In genomic region chr5:59587489-59588337, GRCh38 we compare ENCODE assay signal across 8 cellular contexts.
DNase-seq lines count a peak whose midpoint lies in the region; ATAC-seq lines count a peak whose summit lies in the region.

No MANE protein-coding gene starts in this region.

- no peaks in the 10 kb centered on the region for H3K4me1 Mint-ChIP-seq in central memory CD8-positive, alpha-beta T cell
- H3K4me1 Mint-ChIP-seq in stimulated activated naive B cell treated with anti-CD40 and anti-IgM and Interleukin-4, amounts not matched to agents 10 μg/mL and 1 μg/mL and 100 μg/mL, for 72 hours: peaks cover 8 to 12% of the 10 kb centered on the region in 2 donors
- H3K4me1 Mint-ChIP-seq in activated T-cell treated with anti-CD3 and anti-CD28 coated beads, Interleukin-2, amount 50 U/mL, for 24 hours (ENCODE audit: low read depth): peaks cover 14% of the 10 kb centered on the region

- no peak for ATAC-seq in central memory CD8-positive, alpha-beta T cell (replicated peaks; ENCODE audit: extremely low read depth, poor library complexity, severe bottlenecking)
- ATAC-seq in stimulated activated naive B cell treated with anti-CD40 and anti-IgM and Interleukin-4, amounts not matched to agents 10 μg/mL and 1 μg/mL and 100 μg/mL, for 72 hours (replicated peaks): peak; percentile 46 to 48
- no peak for ATAC-seq in activated naive CD4-positive, alpha-beta T cell treated with anti-CD3 and anti-CD28 coated beads, Interleukin-2, amount 50 U/mL, for 72 hours

- DNase-seq in DMS53 (lab: John Stamatoyannopoulos, UW) (peak; percentile 87), NCI-H2029 treated with DMSO at 0.1 percent for 48 hours (lab: John Stamatoyannopoulos, UW) (peak; percentile 85), islet precursor cell (peak; percentile 97)
- DNase-seq in central memory CD8-positive, alpha-beta T cell (ENCODE audit: low spot score in 2 of 2): no peak
- no peak for DNase-seq in stimulated activated naive B cell treated with anti-CD40 and anti-IgM and Interleukin-4, amounts not matched to agents 10 μg/mL and 1 μg/mL and 100 μg/mL, for 72 hours
- no peak for DNase-seq in activated naive CD4-positive, alpha-beta T cell treated with anti-CD3 and anti-CD28 coated beads, Interleukin-2, amount 50 U/mL, for 72 hours (ENCODE audit: low spot score in 2 of 2)
- no peak for DNase-seq in effector CD4-positive, alpha-beta T cell
- DNase-seq in activated T-cell treated with anti-CD3 and anti-CD28 coated beads, Interleukin-2, amount 50 U/mL, for 24 hours: no peak

- peaks cover 2% of the 10 kb centered on the region for H3K36me3 Mint-ChIP-seq in central memory CD8-positive, alpha-beta T cell (ENCODE audit: insufficient read depth)
- peaks cover 0 to 5% of the 10 kb centered on the region in 2 donors for H3K36me3 Mint-ChIP-seq in stimulated activated naive B cell treated with anti-CD40 and anti-IgM and Interleukin-4, amounts not matched to agents 10 μg/mL and 1 μg/mL and 100 μg/mL, for 72 hours
- no peaks in the 10 kb centered on the region for H3K36me3 Mint-ChIP-seq in activated naive CD4-positive, alpha-beta T cell treated with anti-CD3 and anti-CD28 coated beads, Interleukin-2, amount 50 U/mL, for 72 hours
- H3K36me3 Mint-ChIP-seq in activated T-cell treated with anti-CD3 and anti-CD28 coated beads, Interleukin-2, amount 50 U/mL, for 24 hours (ENCODE audit: low read depth): no peaks in the 10 kb centered on the region

- no peaks in the 10 kb centered on the region for H3K9me3 Mint-ChIP-seq in central memory CD8-positive, alpha-beta T cell
- no peaks in the 10 kb centered on the region for H3K9me3 Mint-ChIP-seq in stimulated activated naive B cell treated with anti-CD40 and anti-IgM and Interleukin-4, amounts not matched to agents 10 μg/mL and 1 μg/mL and 100 μg/mL, for 72 hours
- no peaks in the 10 kb centered on the region for H3K9me3 Mint-ChIP-seq in activated naive CD4-positive, alpha-beta T cell treated with anti-CD3 and anti-CD28 coated beads, Interleukin-2, amount 50 U/mL, for 72 hours
- no peaks in the 10 kb centered on the region for H3K9me3 Mint-ChIP-seq in activated T-cell treated with anti-CD3 and anti-CD28 coated beads, Interleukin-2, amount 50 U/mL, for 24 hours

- peaks cover 11% of the 10 kb centered on the region for H3K27me3 Mint-ChIP-seq in central memory CD8-positive, alpha-beta T cell
- peaks cover 0 to 7% of the 10 kb centered on the region in 2 donors for H3K27me3 Mint-ChIP-seq in stimulated activated naive B cell treated with anti-CD40 and anti-IgM and Interleukin-4, amounts not matched to agents 10 μg/mL and 1 μg/mL and 100 μg/mL, for 72 hours
- H3K27me3 Mint-ChIP-seq in activated T-cell treated with anti-CD3 and anti-CD28 coated beads, Interleukin-2, amount 50 U/mL, for 24 hours: peaks cover 27% of the 10 kb centered on the region

- no peak overlapping the region for H3K4me3 Mint-ChIP-seq in central memory CD8-positive, alpha-beta T cell
- peak overlapping the region; percentile 44 to 53 for H3K4me3 Mint-ChIP-seq in stimulated activated naive B cell treated with anti-CD40 and anti-IgM and Interleukin-4, amounts not matched to agents 10 μg/mL and 1 μg/mL and 100 μg/mL, for 72 hours
- H3K4me3 Mint-ChIP-seq in activated T-cell treated with anti-CD3 and anti-CD28 coated beads, Interleukin-2, amount 50 U/mL, for 24 hours: no peak overlapping the region

- peak overlapping the region; percentile 81 for H3K27ac Mint-ChIP-seq in central memory CD8-positive, alpha-beta T cell (ENCODE audit: low read depth)
- no peak overlapping the region for H3K27ac Mint-ChIP-seq in stimulated activated naive B cell treated with anti-CD40 and anti-IgM and Interleukin-4, amounts not matched to agents 10 μg/mL and 1 μg/mL and 100 μg/mL, for 72 hours
- no peak overlapping the region for H3K27ac Mint-ChIP-seq in activated naive CD4-positive, alpha-beta T cell treated with anti-CD3 and anti-CD28 coated beads, Interleukin-2, amount 50 U/mL, for 72 hours
- H3K27ac Mint-ChIP-seq in activated T-cell treated with anti-CD3 and anti-CD28 coated beads, Interleukin-2, amount 50 U/mL, for 24 hours: no peak overlapping the region

Comparison
In these comparisons a context has a peak if more than half of its experiments do, and no peak if none do; other contexts are left out.
1. DNase-seq: peak in DMS53 (single experiment), NCI-H2029 treated with DMSO at 0.1 percent for 48 hours (single experiment) and islet precursor cell (single experiment); none in central memory CD8-positive, alpha-beta T cell (0 of 2), stimulated activated naive B cell treated with anti-CD40 and anti-IgM and Interleukin-4, amounts not matched to agents 10 μg/mL and 1 μg/mL and 100 μg/mL, for 72 hours (single experiment), activated naive CD4-positive, alpha-beta T cell treated with anti-CD3 and anti-CD28 coated beads, Interleukin-2, amount 50 U/mL, for 72 hours (0 of 2), effector CD4-positive, alpha-beta T cell (single experiment) and activated T-cell treated with anti-CD3 and anti-CD28 coated beads, Interleukin-2, amount 50 U/mL, for 24 hours (single experiment).
2. ATAC-seq: peak in stimulated activated naive B cell treated with anti-CD40 and anti-IgM and Interleukin-4, amounts not matched to agents 10 μg/mL and 1 μg/mL and 100 μg/mL, for 72 hours (2 of 2); none in central memory CD8-positive, alpha-beta T cell (single experiment) and activated naive CD4-positive, alpha-beta T cell treated with anti-CD3 and anti-CD28 coated beads, Interleukin-2, amount 50 U/mL, for 72 hours (0 of 2).
3. H3K4me3 Mint-ChIP-seq: peak in stimulated activated naive B cell treated with anti-CD40 and anti-IgM and Interleukin-4, amounts not matched to agents 10 μg/mL and 1 μg/mL and 100 μg/mL, for 72 hours (2 of 2); none in central memory CD8-positive, alpha-beta T cell (single experiment) and activated T-cell treated with anti-CD3 and anti-CD28 coated beads, Interleukin-2, amount 50 U/mL, for 24 hours (single experiment).